In the genomic region with DNA sequence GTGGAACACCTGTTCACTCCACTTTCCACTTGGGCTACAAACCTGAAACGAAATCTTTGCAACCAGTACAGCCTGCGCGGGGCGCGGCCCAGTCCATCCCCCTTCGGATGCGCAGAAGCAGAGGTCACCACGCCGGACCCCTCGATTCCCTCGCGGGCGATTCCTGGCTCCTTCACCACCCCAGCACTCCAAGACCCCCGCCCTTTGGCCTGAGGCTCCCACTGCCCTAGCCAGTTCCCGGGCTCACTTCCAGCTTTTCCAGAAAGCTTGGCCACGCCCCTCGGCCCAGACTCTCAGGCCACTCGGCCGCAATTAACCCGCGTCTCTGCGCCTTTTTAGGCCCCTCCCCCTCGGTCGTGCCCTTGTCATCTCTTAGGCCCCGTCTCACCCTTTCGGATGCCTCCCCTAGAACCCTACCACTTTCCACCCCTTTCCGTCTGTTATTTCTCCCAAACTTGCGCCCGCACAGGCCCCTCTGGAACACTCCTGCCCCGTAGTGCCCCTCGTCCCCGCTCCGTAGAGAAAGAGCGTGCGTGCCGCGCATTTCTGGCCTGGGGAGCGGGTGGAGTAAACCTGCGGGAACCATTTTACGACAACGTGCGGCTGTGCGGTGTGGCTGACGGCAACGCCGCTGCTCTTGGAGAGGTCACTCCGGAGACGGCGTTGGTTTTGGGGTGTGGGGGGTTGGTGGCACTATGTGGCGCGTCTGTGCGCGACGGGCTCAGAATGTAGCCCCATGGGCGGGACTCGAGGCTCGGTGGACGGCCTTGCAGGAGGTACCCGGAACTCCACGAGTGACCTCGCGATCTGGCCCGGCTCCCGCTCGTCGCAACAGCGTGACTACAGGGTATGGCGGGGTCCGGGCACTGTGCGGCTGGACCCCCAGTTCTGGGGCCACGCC, we compare ENCODE assay signal across 8 cellular contexts. TPM values are rescaled to one million over a fixed set of nuclear protein-coding genes. Genes with fewer than 3 reads are reported as not detected.
DNase-seq lines count a peak whose midpoint lies in the region; ATAC-seq and TF ChIP-seq lines count a peak whose summit lies in the region.

Gene DLAT, plus strand, starts transcription at position 631 of the 901 bp plus-strand sequence. Its CDS starts 65 bp downstream, at position 696.

- no peaks in the 10 kb centered on the region for H3K9me3 ChIP-seq in Peyer's patch

- H3K36me3 ChIP-seq in Peyer's patch = peaks cover 0 to 28% (median 0%) of the 10 kb centered on the region in 3 donors

- ATAC-seq in GM21723 (IDR thresholded peaks at IDR 0.05; ENCODE audit: unreplicated experiment) (peak; percentile 76), naive B cell (ENCODE audit: low read depth in 2 of 2) (peak; percentile 79 to 80)
- ATAC-seq in stimulated activated naive B cell treated with anti-CD40 and anti-IgM and Interleukin-4, amounts not matched to agents 10 μg/mL and 1 μg/mL and 100 μg/mL, for 72 hours (replicated peaks) = peak; percentile 79 to 83

- DNase-seq in DMS79 (lab: John Stamatoyannopoulos, UW) = peak; percentile 94
- peak; percentile 99 for DNase-seq in KG1 (lab: John Stamatoyannopoulos, UW)
- peak; percentile 86 to 95 (median 92) for DNase-seq in Peyer's patch
- DNase-seq in activated T-cell treated with anti-CD3 and anti-CD28 coated beads, Interleukin-2, amount 50 U/mL, for 48 hours = peak; percentile 93
- DNase-seq in fibroblast of gingiva (ENCODE audit: low read depth) = peak; percentile 84
- DNase-seq in naive B cell = peak; percentile 83
- peak; percentile 86 for DNase-seq in stimulated activated naive B cell treated with anti-CD40 and anti-IgM and Interleukin-4, amounts not matched to agents 10 μg/mL and 1 μg/mL and 100 μg/mL, for 72 hours

- TF ChIP-seq POLR2A in Peyer's patch (IDR thresholded peaks at IDR 0.05) = peak; percentile 59 to 63

- peak within 1 kb of the TSS; percentile 97 to 99 (median 98) for H3K27ac Mint-ChIP-seq in naive B cell
- peak within 1 kb of the TSS; percentile 100 for H3K27ac Mint-ChIP-seq in stimulated activated naive B cell treated with anti-CD40 and anti-IgM and Interleukin-4, amounts not matched to agents 10 μg/mL and 1 μg/mL and 100 μg/mL, for 72 hours

- H3K27me3 ChIP-seq in Peyer's patch = no peaks in the 10 kb centered on the region

- H3K9me3 Mint-ChIP-seq in naive B cell = no peaks in the 10 kb centered on the region
- no peaks in the 10 kb centered on the region for H3K9me3 Mint-ChIP-seq in stimulated activated naive B cell treated with anti-CD40 and anti-IgM and Interleukin-4, amounts not matched to agents 10 μg/mL and 1 μg/mL and 100 μg/mL, for 72 hours

- no peak for TF ChIP-seq CTCF in Peyer's patch (IDR thresholded peaks at IDR 0.05)

- peak within 1 kb of the TSS; percentile 61 to 70 (median 64) for H3K4me3 ChIP-seq in Peyer's patch

- peaks cover 17 to 37% (median 31%) of the 10 kb centered on the region in 3 donors for H3K4me1 Mint-ChIP-seq in naive B cell
- peaks cover 7 to 13% of the 10 kb centered on the region in 2 donors for H3K4me1 Mint-ChIP-seq in stimulated activated naive B cell treated with anti-CD40 and anti-IgM and Interleukin-4, amounts not matched to agents 10 μg/mL and 1 μg/mL and 100 μg/mL, for 72 hours

- H3K27ac ChIP-seq in Peyer's patch = peak within 1 kb of the TSS; percentile 85 to 91 (median 87)

- peaks cover 0 to 10% (median 0%) of the 10 kb centered on the region in 4 donors for H3K4me1 ChIP-seq in Peyer's patch

- peaks cover 7 to 13% of the 10 kb centered on the region in 2 donors for H3K36me3 Mint-ChIP-seq in naive B cell
- peaks cover 11 to 26% of the 10 kb centered on the region in 2 donors for H3K36me3 Mint-ChIP-seq in stimulated activated naive B cell treated with anti-CD40 and anti-IgM and Interleukin-4, amounts not matched to agents 10 μg/mL and 1 μg/mL and 100 μg/mL, for 72 hours

- no peaks in the 10 kb centered on the region for H3K27me3 Mint-ChIP-seq in naive B cell
- H3K27me3 Mint-ChIP-seq in stimulated activated naive B cell treated with anti-CD40 and anti-IgM and Interleukin-4, amounts not matched to agents 10 μg/mL and 1 μg/mL and 100 μg/mL, for 72 hours = no peaks in the 10 kb centered on the region

- peak within 1 kb of the TSS; percentile 99 to 100 (median 100) for H3K4me3 Mint-ChIP-seq in naive B cell
- H3K4me3 Mint-ChIP-seq in stimulated activated naive B cell treated with anti-CD40 and anti-IgM and Interleukin-4, amounts not matched to agents 10 μg/mL and 1 μg/mL and 100 μg/mL, for 72 hours = peak within 1 kb of the TSS; percentile 96 to 100

RNA-seq across cellular contexts. Expression of gene DLAT, which starts in this region (rescaled TPM):
- 10 to 100 TPM; 23.2 to 28.6 (median 27.0) TPM for total RNA-seq in Peyer's patch
- 10 to 100 TPM; 24.6 to 38.8 (median 28.0) TPM for polyA plus RNA-seq in naive B cell (ENCODE audit: low read depth in 6 of 6)

Comparison
In these comparisons a context has a peak if more than half of its experiments do, and no peak if none do; other contexts are left out.
1. Peak in every context shown above with its lines: DNase-seq, ATAC-seq, H3K4me3 ChIP-seq and H3K27ac ChIP-seq.